ENCODE assay signal across 1 cellular context in genomic region chr19:41551711-41552110, GRCh38.
TF ChIP-seq lines count a peak whose summit lies in the region.

No MANE protein-coding gene starts in this region.

TF ChIP-seq in GM12878, 131 proteins besides CTCF, POLR2A, EP300 and RAD21:
- TF ChIP-seq MEF2A (IDR thresholded peaks at IDR 0.05; ENCODE audit: insufficient read depth, low read depth, low read length) = no peak
- TF ChIP-seq SUPT20H (IDR thresholded peaks at IDR 0.05; ENCODE audit: borderline replicate concordance, control insufficient read depth, low read depth, low read length) = no peak
- peak; percentile 52 for TF ChIP-seq CUX1 (IDR thresholded peaks at IDR 0.05; ENCODE audit: insufficient replicate concordance, low read depth, low read length)
- TF ChIP-seq POU2F2 (IDR thresholded peaks at IDR 0.05; ENCODE audit: borderline replicate concordance, low read depth, low read length) = peak; percentile 44; the same call in 1 of the 3 replicates
- TF ChIP-seq ZNF384 (IDR thresholded peaks at IDR 0.05; ENCODE audit: borderline replicate concordance, low read depth, low read length) = no peak
- peak; percentile 5 for TF ChIP-seq SKIL (IDR thresholded peaks at IDR 0.05; ENCODE audit: low read depth, poor library complexity, severe bottlenecking)
- no peak for TF ChIP-seq NRF1 (conservative IDR thresholded peaks at IDR 0.05; ENCODE audit: low read depth, low read length)
- TF ChIP-seq TAF1 (IDR thresholded peaks at IDR 0.05; ENCODE audit: borderline replicate concordance, low read depth, low read length) = 0 out of 2 replicates have a peak, but pooled peaks have one; percentile 8
- no peak for TF ChIP-seq NR2F1 (conservative IDR thresholded peaks at IDR 0.05)
- no peak for TF ChIP-seq BCLAF1 (IDR thresholded peaks at IDR 0.05)
- no peak for TF ChIP-seq KDM1A (IDR thresholded peaks at IDR 0.05; ENCODE audit: borderline replicate concordance)
- no peak for TF ChIP-seq ZBED1 (IDR thresholded peaks at IDR 0.05; ENCODE audit: borderline replicate concordance)
- TF ChIP-seq EED (IDR thresholded peaks at IDR 0.05; ENCODE audit: low read depth) = no peak
- no peak for TF ChIP-seq NR2C2 (IDR thresholded peaks at IDR 0.05; ENCODE audit: borderline replicate concordance, control insufficient read depth, insufficient read length, low read depth)
- no peak for TF ChIP-seq CREB1 (IDR thresholded peaks at IDR 0.05; ENCODE audit: low read depth)
- TF ChIP-seq CHD4 (IDR thresholded peaks at IDR 0.05) = no peak
- TF ChIP-seq RFX5 (IDR thresholded peaks at IDR 0.05; ENCODE audit: low read depth, low read length) = no peak
- no peak for TF ChIP-seq HDGF (IDR thresholded peaks at IDR 0.05)
- 0 out of 2 replicates have a peak, but pooled peaks have one; percentile 35 for TF ChIP-seq ZNF687 (IDR thresholded peaks at IDR 0.05)
- no peak for TF ChIP-seq DPF2 (IDR thresholded peaks at IDR 0.05)
- no peak for TF ChIP-seq MAX (IDR thresholded peaks at IDR 0.05; ENCODE audit: low read depth, low read length)
- no peak for TF ChIP-seq ATF3 (IDR thresholded peaks at IDR 0.05; ENCODE audit: borderline replicate concordance, extremely low read depth, low read depth, low read length)
- no peak for TF ChIP-seq E2F4 (IDR thresholded peaks at IDR 0.05; ENCODE audit: low read depth, low read length)
- no peak for TF ChIP-seq WRNIP1 (IDR thresholded peaks at IDR 0.05; ENCODE audit: borderline replicate concordance, low read depth, low read length)
- TF ChIP-seq CBX5 (IDR thresholded peaks at IDR 0.05; ENCODE audit: low read depth) = no peak
